In the genomic region with DNA sequence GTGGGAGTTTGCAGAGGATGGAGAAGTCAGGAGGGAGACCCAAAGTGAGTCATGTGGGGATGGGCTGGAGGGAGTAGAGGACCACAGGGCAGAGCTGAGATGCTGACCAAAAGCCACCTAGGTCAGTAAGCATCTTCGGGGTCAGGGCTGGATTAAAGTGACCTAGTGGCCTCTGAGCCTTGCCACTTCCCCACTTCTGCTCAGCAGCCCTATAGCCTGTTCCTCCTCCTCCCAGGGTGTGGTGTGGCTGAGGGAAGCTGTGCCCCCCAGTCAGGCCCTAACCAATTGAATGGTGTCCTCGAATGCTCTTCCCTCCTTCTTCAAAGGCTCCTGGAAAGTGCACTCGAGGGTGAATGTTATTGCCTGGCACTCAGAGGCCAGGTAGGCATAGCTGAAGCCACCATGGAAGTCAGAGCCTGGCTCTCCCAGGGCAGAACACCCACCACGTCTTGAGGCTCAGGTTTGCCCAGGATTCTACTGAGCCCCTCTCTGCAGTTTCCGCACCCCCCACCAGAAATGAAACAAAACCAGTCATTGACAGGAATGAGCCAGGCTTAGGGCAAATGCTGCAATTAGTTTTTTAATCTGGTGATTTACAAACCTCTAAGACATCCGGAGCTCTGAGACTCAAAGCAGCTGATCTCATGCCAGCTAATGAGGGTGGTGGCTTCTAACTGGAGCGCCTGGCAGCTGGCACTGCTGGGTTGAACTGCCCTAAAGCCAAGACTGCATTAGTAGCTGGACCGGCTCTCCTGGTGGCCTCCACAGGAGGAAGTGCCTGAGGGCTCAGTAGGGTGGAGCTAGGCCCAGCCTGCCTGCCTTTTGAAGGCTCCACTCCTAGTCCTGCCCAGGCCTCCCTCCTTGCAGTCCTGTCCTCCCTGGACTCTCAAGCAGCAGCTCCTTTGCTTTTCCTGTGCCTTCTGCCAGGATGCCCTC, we compare ENCODE assay signal across 9 cellular contexts. TPM values are rescaled to one million over a fixed set of nuclear protein-coding genes. Genes with fewer than 3 reads are reported as not detected.
A peak's percentile ranks its signal among the peaks of the same experiment; 100 is the strongest.
DNase-seq lines count a peak whose midpoint lies in the region; ATAC-seq and TF ChIP-seq lines count a peak whose summit lies in the region.
"Had no signal": no experiment of that assay in that cellular context is flagged by ENCODE, and none has a peak within 500 bp of the region (broad histone marks: within the 10 kb centered on the region; RNA-seq: fewer than 3 reads in every experiment).

No MANE protein-coding gene starts in this region.

- H3K27me3 ChIP-seq in HCT116 (ENCODE audit: insufficient read depth, low read length) (no peaks in the 10 kb centered on the region), H7 (ENCODE audit: control insufficient read depth, insufficient read depth, low read length) (no peaks in the 10 kb centered on the region; the same call in 1 of the 2 replicates)

- peak overlapping the region; percentile 3; the same call in 1 of the 2 replicates for H3K27ac ChIP-seq in HCT116 (ENCODE audit: low read depth, low read length)

- CTCF ChIA-PET in HCT116 (lab: Charles Lee), result interaction anchor here (2.0 kb wide), 1 partner anchor 33 kb away, joined by 5 read pairs; no protein-coding TSS in a partner anchor

- no peak overlapping the region for H2AFZ ChIP-seq in HCT116 (ENCODE audit: low read depth, low read length, poor library complexity, severe bottlenecking)

- no TSS peak for BruUV-seq in HCT116 (replicated peaks; lab: Mats Ljungman, UMichigan)

- POLR2A ChIA-PET in HCT116 (lab: Charles Lee), result interaction anchor here (1.5 kb wide), 1 partner anchor 14 kb away, joined by 3 read pairs; no protein-coding TSS in a partner anchor

- no peak for TF ChIP-seq POLR2A in HCT116 (IDR thresholded peaks at IDR 0.05; ENCODE audit: borderline replicate concordance, extremely low read depth, insufficient read depth, insufficient read length)

- no peaks in the 10 kb centered on the region for H4K20me1 ChIP-seq in HCT116 (ENCODE audit: insufficient read depth)

- intact Hi-C loops in HCT116 (cut with micrococcal nuclease), result no loop called here
- intact Hi-C loops in sciatic nerve (cut with DNase I), result no loop called here

- no peak overlapping the region for H3K4me3 ChIP-seq in HCT116 (replicated peaks in 1 of 2; ENCODE audit: low read depth in 1 of 2, low read length in 2 of 2)
- H3K4me3 ChIP-seq in fibroblast of pulmonary artery (replicated peaks; ENCODE audit: low read depth, low read length), result no peak overlapping the region
- H3K4me3 ChIP-seq in H7 (ENCODE audit: insufficient read depth, low read depth, low read length), result no peak overlapping the region

- H3K36me3 ChIP-seq in HCT116 (ENCODE audit: control insufficient read depth in 1 of 2, insufficient read depth in 2 of 2, low read length in 2 of 2) (no peaks in the 10 kb centered on the region), H7 (replicated peaks; ENCODE audit: control insufficient read depth, insufficient read depth, low read length) (no peaks in the 10 kb centered on the region)

- DNase-seq in HCT116 (ENCODE audit: low read depth, low spot score) (no peak), RPMI7951 (ENCODE audit: low read depth) (peak; percentile 100), fibroblast of pulmonary artery (ENCODE audit: low read depth) (peak; percentile 39), sciatic nerve (ENCODE audit: low spot score) (no peak), GM13976 (ENCODE audit: low spot score) (no peak), H7 (no peak), NCI-H2107 (lab: John Stamatoyannopoulos, UW) (no peak)
- DNase-seq: naive B cell had no signal

- TF ChIP-seq CTCF in HCT116 (IDR thresholded peaks at IDR 0.05 in 2 of 3, conservative IDR thresholded peaks at IDR 0.05 in 1 of 3; ENCODE audit: borderline replicate concordance in 1 of 3, insufficient read depth in 1 of 3, low read depth in 2 of 3, low read length in 2 of 3) (no peak), fibroblast of pulmonary artery (IDR thresholded peaks at IDR 0.05; ENCODE audit: low read length, missing control alignments) (no peak), GM13976 (IDR thresholded peaks at IDR 0.05; ENCODE audit: borderline replicate concordance, control extremely low read depth, extremely low read depth, insufficient read depth, missing control alignments) (no peak)

- TF ChIP-seq RAD21 in HCT116 (IDR thresholded peaks at IDR 0.05; ENCODE audit: low read depth), result no peak

- RAD21 ChIA-PET in HCT116 (lab: Charles Lee; ENCODE audit: low non-redundant PET in 1 of 2, low total read pairs in 2 of 2, uncharacterized antibody in 2 of 2, unreplicated experiment in 2 of 2), result interaction anchor here in 1 of 2 experiments (0.5 kb wide), 1 partner anchor 26 kb away, joined by 8 read pairs; a partner anchor contains a TSS

- H3K9ac ChIP-seq in HCT116 (ENCODE audit: low read length), result no peak overlapping the region

- no peaks in the 10 kb centered on the region for H3K9me2 ChIP-seq in HCT116 (ENCODE audit: insufficient read depth)

- H3K4me2 ChIP-seq in HCT116 (ENCODE audit: low read length), result peak overlapping the region; percentile 54

- peaks cover 10 to 18% of the 10 kb centered on the region in 2 experiments for H3K4me1 ChIP-seq in HCT116 (ENCODE audit: control insufficient read depth in 1 of 2, insufficient read depth in 2 of 2, low read length in 2 of 2)

- ATAC-seq in HCT116 (peak; percentile 78), sciatic nerve (peak; percentile 55)

- H3K9me3 ChIP-seq in HCT116 (ENCODE audit: control insufficient read depth in 1 of 2, insufficient read depth in 1 of 2, low read depth in 1 of 2, low read length in 2 of 2), result peaks cover 0 to 3% of the 10 kb centered on the region in 2 experiments; a peak in 1 of 4 replicates

- in situ Hi-C loops in GM13976 (cut with MboI; ENCODE audit: low sequenced_read_pairs, unreplicated experiment), result no loop called here

- no peaks in the 10 kb centered on the region for H3K79me2 ChIP-seq in HCT116 (ENCODE audit: insufficient read depth, low read length)

TF ChIP-seq in HCT116, 20 proteins besides CTCF, POLR2A, EP300 and RAD21:
- TF ChIP-seq EZH2 (IDR thresholded peaks at IDR 0.05), result no peak
- TF ChIP-seq, protein P1, sequence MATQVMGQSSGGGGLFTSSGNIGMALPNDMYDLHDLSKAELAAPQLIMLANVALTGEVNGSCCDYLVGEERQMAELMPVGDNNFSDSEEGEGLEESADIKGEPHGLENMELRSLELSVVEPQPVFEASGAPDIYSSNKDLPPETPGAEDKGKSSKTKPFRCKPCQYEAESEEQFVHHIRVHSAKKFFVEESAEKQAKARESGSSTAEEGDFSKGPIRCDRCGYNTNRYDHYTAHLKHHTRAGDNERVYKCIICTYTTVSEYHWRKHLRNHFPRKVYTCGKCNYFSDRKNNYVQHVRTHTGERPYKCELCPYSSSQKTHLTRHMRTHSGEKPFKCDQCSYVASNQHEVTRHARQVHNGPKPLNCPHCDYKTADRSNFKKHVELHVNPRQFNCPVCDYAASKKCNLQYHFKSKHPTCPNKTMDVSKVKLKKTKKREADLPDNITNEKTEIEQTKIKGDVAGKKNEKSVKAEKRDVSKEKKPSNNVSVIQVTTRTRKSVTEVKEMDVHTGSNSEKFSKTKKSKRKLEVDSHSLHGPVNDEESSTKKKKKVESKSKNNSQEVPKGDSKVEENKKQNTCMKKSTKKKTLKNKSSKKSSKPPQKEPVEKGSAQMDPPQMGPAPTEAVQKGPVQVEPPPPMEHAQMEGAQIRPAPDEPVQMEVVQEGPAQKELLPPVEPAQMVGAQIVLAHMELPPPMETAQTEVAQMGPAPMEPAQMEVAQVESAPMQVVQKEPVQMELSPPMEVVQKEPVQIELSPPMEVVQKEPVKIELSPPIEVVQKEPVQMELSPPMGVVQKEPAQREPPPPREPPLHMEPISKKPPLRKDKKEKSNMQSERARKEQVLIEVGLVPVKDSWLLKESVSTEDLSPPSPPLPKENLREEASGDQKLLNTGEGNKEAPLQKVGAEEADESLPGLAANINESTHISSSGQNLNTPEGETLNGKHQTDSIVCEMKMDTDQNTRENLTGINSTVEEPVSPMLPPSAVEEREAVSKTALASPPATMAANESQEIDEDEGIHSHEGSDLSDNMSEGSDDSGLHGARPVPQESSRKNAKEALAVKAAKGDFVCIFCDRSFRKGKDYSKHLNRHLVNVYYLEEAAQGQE (IDR thresholded peaks at IDR 0.05; ENCODE audit: low read depth), result no peak
- TF ChIP-seq POLR2AphosphoS5 (IDR thresholded peaks at IDR 0.05; ENCODE audit: low read depth, low read length), result 0 out of 2 replicates have a peak, but pooled peaks have one; percentile 20
- TF ChIP-seq, protein P2, sequence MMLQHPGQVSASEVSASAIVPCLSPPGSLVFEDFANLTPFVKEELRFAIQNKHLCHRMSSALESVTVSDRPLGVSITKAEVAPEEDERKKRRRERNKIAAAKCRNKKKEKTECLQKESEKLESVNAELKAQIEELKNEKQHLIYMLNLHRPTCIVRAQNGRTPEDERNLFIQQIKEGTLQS (IDR thresholded peaks at IDR 0.05), result no peak
- TF ChIP-seq SP1 (IDR thresholded peaks at IDR 0.05; ENCODE audit: low read depth), result peak; percentile 23; the same call in 1 of the 2 replicates
- TF ChIP-seq SRF (IDR thresholded peaks at IDR 0.05; ENCODE audit: low read depth), result no peak

RNA-seq across cellular contexts. Expression of a gene that starts 25.9 kb away (rescaled TPM):
- total RNA-seq in HCT116 (2021; ENCODE audit: unreplicated experiment) (9.6 TPM), sciatic nerve (5.8 TPM)
- polyA plus RNA-seq in HCT116 (2012), result 4.5 and 5.6 TPM in 2 replicates
- 186 and 215 TPM in 2 replicates for total RNA-seq in RPMI7951 (2014; rRNA removed; shearing (Covaris generic))
- total RNA-seq in H7 (2014; rRNA removed; shearing (Covaris generic)), result 1.9 and 2.2 TPM in 2 replicates
- total RNA-seq: epithelial cell of proximal tubule had no signal

Comparison
In these comparisons a context has a peak if more than half of its experiments do, and no peak if none do; other contexts are left out.
1. DNase-seq: peak in RPMI7951 (single experiment) and fibroblast of pulmonary artery (single experiment); none in HCT116 (single experiment), sciatic nerve (single experiment), GM13976 (single experiment), H7 (single experiment) and NCI-H2107 (single experiment).
2. RNA of a gene that starts 25.9 kb away (total RNA-seq): 186 to 215 TPM in RPMI7951; 9.6 TPM in HCT116 (single experiment), 5.8 TPM in sciatic nerve (single experiment) and 1.9 to 2.2 TPM in H7; every median in the first group is over 10 times any median in the second.